ENCODE assay signal across 10 cellular contexts in genomic region chr20:13783528-13783927, GRCh38. TPM values are rescaled to one million over a fixed set of nuclear protein-coding genes. Genes with fewer than 3 reads are reported as not detected.
DNase-seq lines count a peak whose midpoint lies in the region; ATAC-seq and TF ChIP-seq lines count a peak whose summit lies in the region.
"Had no signal": no experiment of that assay in that cellular context is flagged by ENCODE, and none has a peak within 500 bp of the region (broad histone marks: within the 10 kb centered on the region; RNA-seq: fewer than 3 reads in every experiment).

No MANE protein-coding gene starts in this region.

- TF ChIP-seq CTCF in fibroblast of lung (conservative IDR thresholded peaks at IDR 0.05 in 1 of 2, IDR thresholded peaks at IDR 0.05 in 1 of 2; ENCODE audit: low read depth in 1 of 2, low read length in 2 of 2): no peak

- POLR2A ChIA-PET in activated CD4-positive, alpha-beta T cell treated with anti-CD3 and anti-CD28 coated beads, Interleukin-2, amount 10 ng/mL, durations not matched to agents 7 days and 5 days (lab: Charles Lee): interaction anchor here (0.7 kb wide), 1 partner anchor 847 kb away, joined by 3 read pairs; no protein-coding TSS in a partner anchor

- peak overlapping the region; percentile 88 for H3K4me2 ChIP-seq in fibroblast of lung (ENCODE audit: extremely low read depth, insufficient read depth, low read length)

- peaks cover 4% of the 10 kb centered on the region for H3K4me1 ChIP-seq in fibroblast of lung (ENCODE audit: control insufficient read depth, extremely low read depth, insufficient read depth, low read length)

- ATAC-seq in HG03442 (IDR thresholded peaks at IDR 0.05; ENCODE audit: unreplicated experiment) (no peak), HG02571 (IDR thresholded peaks at IDR 0.05; ENCODE audit: unreplicated experiment) (no peak)

- H3K9me3 ChIP-seq in SK-N-MC (ENCODE audit: low read depth, low read length): no peaks in the 10 kb centered on the region
- H3K9me3 ChIP-seq in fibroblast of lung (ENCODE audit: control insufficient read depth, insufficient read depth, low read depth, low read length): no peaks in the 10 kb centered on the region
- H3K9me3 ChIP-seq: esophagus squamous epithelium had no signal

- H4K20me1 ChIP-seq in fibroblast of lung (ENCODE audit: control insufficient read depth, extremely low read depth, insufficient read depth, low read length): no peaks in the 10 kb centered on the region

- CTCF ChIA-PET in activated CD4-positive, alpha-beta T cell treated with anti-CD3 and anti-CD28 coated beads, Interleukin-2, amount 10 ng/mL, durations not matched to agents 7 days and 5 days (lab: Charles Lee): interaction anchor here (2.2 kb wide), 1 partner anchor 12 kb away, joined by 16 read pairs; no protein-coding TSS in a partner anchor

- H3K9ac ChIP-seq in SK-N-MC (ENCODE audit: insufficient read length): peak overlapping the region; percentile 89
- no peak overlapping the region for H3K9ac ChIP-seq in fibroblast of lung (ENCODE audit: insufficient read depth, low read length)

- H3K27me3 ChIP-seq in fibroblast of lung (ENCODE audit: control insufficient read depth, insufficient read depth, low read length): no peaks in the 10 kb centered on the region
- H3K27me3 ChIP-seq: esophagus squamous epithelium had no signal

- no peak overlapping the region for H3K27ac ChIP-seq in SK-N-MC
- H3K27ac ChIP-seq in fibroblast of lung (ENCODE audit: insufficient read depth, low read length): no peak overlapping the region

- H3K36me3 Mint-ChIP-seq in activated CD4-positive, alpha-beta T cell treated with anti-CD3 and anti-CD28 coated beads, Interleukin-2, amount 10 ng/mL, durations not matched to agents 7 days and 5 days (ENCODE audit: low read depth): peaks cover 32% of the 10 kb centered on the region

- peaks cover 44% of the 10 kb centered on the region for H3K4me1 Mint-ChIP-seq in activated CD4-positive, alpha-beta T cell treated with anti-CD3 and anti-CD28 coated beads, Interleukin-2, amount 10 ng/mL, durations not matched to agents 7 days and 5 days

- peaks cover 58% of the 10 kb centered on the region for H3K36me3 ChIP-seq in SK-N-MC (ENCODE audit: insufficient read depth, low read length)
- peaks cover 3% of the 10 kb centered on the region for H3K36me3 ChIP-seq in fibroblast of lung (ENCODE audit: control insufficient read depth, insufficient read depth, low read length)

- H3K79me2 ChIP-seq in fibroblast of lung (ENCODE audit: control insufficient read depth, insufficient read depth, low read length): peaks cover 40% of the 10 kb centered on the region

- H3K4me3 ChIP-seq in SK-N-MC (peak overlapping the region; percentile 91), fibroblast of lung (replicated peaks in 1 of 4; ENCODE audit: control extremely low read depth in 1 of 4, insufficient read depth in 1 of 4, low read depth in 3 of 4, low read length in 4 of 4) (peak overlapping the region in 3 of 4 experiments; percentile 94 to 97 (median 95)), skeletal muscle cell (ENCODE audit: low read depth, low read length) (peak overlapping the region; percentile 98)

- H3K27ac Mint-ChIP-seq in activated CD4-positive, alpha-beta T cell treated with anti-CD3 and anti-CD28 coated beads, Interleukin-2, amount 10 ng/mL, durations not matched to agents 7 days and 5 days: no peak overlapping the region

- H2AFZ ChIP-seq in fibroblast of lung (ENCODE audit: low read length): no peak overlapping the region

- H3K27me3 Mint-ChIP-seq in activated CD4-positive, alpha-beta T cell treated with anti-CD3 and anti-CD28 coated beads, Interleukin-2, amount 10 ng/mL, durations not matched to agents 7 days and 5 days: no peaks in the 10 kb centered on the region

- H3K4me3 Mint-ChIP-seq in activated CD4-positive, alpha-beta T cell treated with anti-CD3 and anti-CD28 coated beads, Interleukin-2, amount 10 ng/mL, durations not matched to agents 7 days and 5 days: peak overlapping the region; percentile 90

- DNase-seq in activated CD4-positive, alpha-beta T cell treated with anti-CD3 and anti-CD28 coated beads, Interleukin-2, amount 10 ng/mL, durations not matched to agents 7 days and 5 days: no peak
- DNase-seq in activated CD4-positive, alpha-beta T cell treated with anti-CD3 and anti-CD28 coated beads for 4 hours: no peak
- DNase-seq in SK-N-MC (ENCODE audit: low read depth, low spot score) (no peak), fibroblast of lung (ENCODE audit: low read depth in 2 of 2) (no peak), skeletal muscle cell (ENCODE audit: low read depth) (no peak), NCI-H2029 treated with DMSO at 0.1 percent for 48 hours (lab: John Stamatoyannopoulos, UW) (no peak)
- DNase-seq: esophagus squamous epithelium, substantia nigra had no signal

- no peaks in the 10 kb centered on the region for H3K9me3 Mint-ChIP-seq in activated CD4-positive, alpha-beta T cell treated with anti-CD3 and anti-CD28 coated beads, Interleukin-2, amount 10 ng/mL, durations not matched to agents 7 days and 5 days

RNA-seq across cellular contexts. Expression of gene ESF1, which starts 1.2 kb away (rescaled TPM):
- 10 to 100 TPM; 12.4 to 12.7 TPM for total RNA-seq in activated CD4-positive, alpha-beta T cell treated with anti-CD3 and anti-CD28 coated beads, Interleukin-2, amount 10 ng/mL, durations not matched to agents 7 days and 5 days
- total RNA-seq in fibroblast of lung: 13.2 and 15.2 TPM in 2 replicates
- polyA plus RNA-seq in fibroblast of lung: 6.8 and 7.3 TPM in 2 replicates
- 14.3 and 18.2 TPM in 2 replicates for polyA plus RNA-seq in fibroblast of lung (2012)
- not detected in 2 replicates for polyA minus RNA-seq in fibroblast of lung (ENCODE audit: low replicate concordance)

RNA-seq across cellular contexts. Expression of gene NDUFAF5, which starts 1.3 kb away (rescaled TPM):
- 10 to 100 TPM; 21.2 to 25.4 TPM for total RNA-seq in activated CD4-positive, alpha-beta T cell treated with anti-CD3 and anti-CD28 coated beads, Interleukin-2, amount 10 ng/mL, durations not matched to agents 7 days and 5 days
- 12.1 and 12.7 TPM in 2 replicates for total RNA-seq in fibroblast of lung
- polyA plus RNA-seq in fibroblast of lung: 17.3 and 18.3 TPM in 2 replicates
- 14.0 and 16.7 TPM in 2 replicates for polyA plus RNA-seq in fibroblast of lung (2012)
- polyA minus RNA-seq in fibroblast of lung (ENCODE audit: low replicate concordance): 0.26 and 0.51 TPM in 2 replicates
